In genomic region chr3:40494698-40495097, GRCh38 we compare ENCODE assay signal across 27 cellular contexts. TPM values are rescaled to one million over a fixed set of nuclear protein-coding genes. Genes with fewer than 3 reads are reported as not detected.
A peak's percentile ranks its signal among the peaks of the same experiment; 100 is the strongest.
DNase-seq lines count a peak whose midpoint lies in the region; ATAC-seq and TF ChIP-seq lines count a peak whose summit lies in the region.
"Had no signal": no experiment of that assay in that cellular context is flagged by ENCODE, and none has a peak within 500 bp of the region (broad histone marks: within the 10 kb centered on the region; RNA-seq: fewer than 3 reads in every experiment).

No MANE protein-coding gene starts in this region.

- H3K36me3 ChIP-seq in neural progenitor cell = no peaks in the 10 kb centered on the region
- H3K36me3 ChIP-seq in CD8-positive, alpha-beta T cell (ENCODE audit: insufficient read depth, low read length) = no peaks in the 10 kb centered on the region
- H3K36me3 ChIP-seq: HAP-1 had no signal

- ATAC-seq in WTC11 = no peak
- ATAC-seq in activated CD8-positive, alpha-beta memory T cell treated with anti-CD3 and anti-CD28 coated beads, Interleukin-2, amount 10 ng/mL, durations not matched to agents 7 days and 5 days = no peak
- ATAC-seq in Right ventricle myocardium inferior = no peak
- ATAC-seq in GM21723 (IDR thresholded peaks at IDR 0.05; ENCODE audit: unreplicated experiment) = no peak
- no peak for ATAC-seq in CD8-positive, alpha-beta T cell

- H3K4me3 ChIP-seq in neural progenitor cell = no peak overlapping the region
- no peak overlapping the region for H3K4me3 ChIP-seq in CD8-positive, alpha-beta T cell (ENCODE audit: low read depth, low read length)
- H3K4me3 ChIP-seq: HAP-1 had no signal

- CTCF ChIA-PET in WTC11 (lab: Charles Lee) = interaction anchor here (0.7 to 3.8 kb wide), 2 partner anchors 11 to 166 kb away, joined by 3 to 22 read pairs; partner anchors contain the start of gene ZNF620
- CTCF ChIA-PET in activated CD8-positive, alpha-beta memory T cell treated with anti-CD3 and anti-CD28 coated beads, Interleukin-2, amount 10 ng/mL, durations not matched to agents 7 days and 5 days (lab: Charles Lee) = interaction anchor here (2.6 kb wide), 1 partner anchor 11 kb away, joined by 8 read pairs; the partner anchor contains the start of gene ZNF620
- CTCF ChIA-PET in CD8-positive, alpha-beta T cell (lab: Charles Lee) = no interaction called here

- H3K27ac Mint-ChIP-seq in WTC11 (no peak overlapping the region), neural progenitor cell (no peak overlapping the region)
- H3K27ac Mint-ChIP-seq in activated CD8-positive, alpha-beta memory T cell treated with anti-CD3 and anti-CD28 coated beads, Interleukin-2, amount 10 ng/mL, durations not matched to agents 7 days and 5 days = no peak overlapping the region
- H3K27ac Mint-ChIP-seq in CD8-positive, alpha-beta T cell = no peak overlapping the region
- H3K27ac Mint-ChIP-seq: B cell, HFFc6 had no signal

- no peaks in the 10 kb centered on the region for H3K27me3 ChIP-seq in neural progenitor cell
- H3K27me3 ChIP-seq in CD8-positive, alpha-beta T cell (ENCODE audit: insufficient read depth, low read length) = no peaks in the 10 kb centered on the region

- no peaks in the 10 kb centered on the region for H3K4me1 ChIP-seq in neural progenitor cell
- no peaks in the 10 kb centered on the region for H3K4me1 ChIP-seq in CD8-positive, alpha-beta T cell (ENCODE audit: insufficient read depth, low read length)
- H3K4me1 ChIP-seq: HAP-1 had no signal

- H4K20me1 ChIP-seq in neural progenitor cell (ENCODE audit: low read depth) = no peaks in the 10 kb centered on the region

- POLR2A ChIA-PET in WTC11 (lab: Charles Lee) = no interaction called here
- POLR2A ChIA-PET in CD8-positive, alpha-beta T cell (lab: Charles Lee) = no interaction called here

- H3K4me3 Mint-ChIP-seq in WTC11 (no peak overlapping the region), neural progenitor cell (no peak overlapping the region)
- no peak overlapping the region for H3K4me3 Mint-ChIP-seq in activated CD8-positive, alpha-beta memory T cell treated with anti-CD3 and anti-CD28 coated beads, Interleukin-2, amount 10 ng/mL, durations not matched to agents 7 days and 5 days
- H3K4me3 Mint-ChIP-seq in CD8-positive, alpha-beta T cell = no peak overlapping the region
- H3K4me3 Mint-ChIP-seq: B cell; CD8-positive, alpha-beta memory T cell; HFFc6 had no signal

- no peak overlapping the region for H3K27ac ChIP-seq in neural progenitor cell
- H3K27ac ChIP-seq in CD8-positive, alpha-beta T cell (ENCODE audit: low read depth, low read length) = no peak overlapping the region
- H3K27ac ChIP-seq: C4-2B had no signal

- no peak overlapping the region for H2AFZ ChIP-seq in neural progenitor cell (replicated peaks)

- H3K79me2 ChIP-seq in neural progenitor cell (ENCODE audit: low read depth) = no peaks in the 10 kb centered on the region

- 0 out of 2 replicates have a peak, but pooled peaks cover 4% of the 10 kb centered on the region for H3K36me3 Mint-ChIP-seq in WTC11
- peaks cover 7% of the 10 kb centered on the region for H3K36me3 Mint-ChIP-seq in neural progenitor cell
- peaks cover 10% of the 10 kb centered on the region for H3K36me3 Mint-ChIP-seq in activated CD8-positive, alpha-beta memory T cell treated with anti-CD3 and anti-CD28 coated beads, Interleukin-2, amount 10 ng/mL, durations not matched to agents 7 days and 5 days
- H3K36me3 Mint-ChIP-seq in CD8-positive, alpha-beta T cell = peaks cover 12% of the 10 kb centered on the region

- intact Hi-C loops in Right ventricle myocardium inferior (cut with DNase I) = no loop called here
- intact Hi-C loops in CD8-positive, alpha-beta T cell (cut with DNase I, micrococcal nuclease) = no loop called here

- TF ChIP-seq CTCF in WTC11 (IDR thresholded peaks at IDR 0.05) (no peak), neural progenitor cell (IDR thresholded peaks at IDR 0.05) (no peak)
- TF ChIP-seq CTCF in CD8-positive, alpha-beta T cell (IDR thresholded peaks at IDR 0.05) = no peak

- H3K4me1 Mint-ChIP-seq in WTC11 (peaks cover 5% of the 10 kb centered on the region), neural progenitor cell (no peaks in the 10 kb centered on the region)
- H3K4me1 Mint-ChIP-seq in activated CD8-positive, alpha-beta memory T cell treated with anti-CD3 and anti-CD28 coated beads, Interleukin-2, amount 10 ng/mL, durations not matched to agents 7 days and 5 days = no peaks in the 10 kb centered on the region
- no peaks in the 10 kb centered on the region for H3K4me1 Mint-ChIP-seq in CD8-positive, alpha-beta T cell (ENCODE audit: low read depth)
- H3K4me1 Mint-ChIP-seq: B cell; CD8-positive, alpha-beta memory T cell had no signal

- H3K9me3 Mint-ChIP-seq in WTC11 (no peaks in the 10 kb centered on the region), neural progenitor cell (peaks cover 2% of the 10 kb centered on the region)
- H3K9me3 Mint-ChIP-seq in activated CD8-positive, alpha-beta memory T cell treated with anti-CD3 and anti-CD28 coated beads, Interleukin-2, amount 10 ng/mL, durations not matched to agents 7 days and 5 days (ENCODE audit: low read depth) = no peaks in the 10 kb centered on the region
- H3K9me3 Mint-ChIP-seq in CD8-positive, alpha-beta T cell = no peaks in the 10 kb centered on the region
- H3K9me3 Mint-ChIP-seq: HFFc6 had no signal

- no peaks in the 10 kb centered on the region for H3K9me3 ChIP-seq in neural progenitor cell (ENCODE audit: low read depth)
- H3K9me3 ChIP-seq in CD8-positive, alpha-beta T cell (ENCODE audit: low read length) = no peaks in the 10 kb centered on the region

- no peak for DNase-seq in WTC11 (ENCODE audit: low spot score)
- peak; percentile 40 for DNase-seq in fibroblast of gingiva (ENCODE audit: low read depth)
- DNase-seq in neural progenitor cell (ENCODE audit: low spot score) = no peak
- no peak for DNase-seq in activated CD8-positive, alpha-beta memory T cell treated with anti-CD3 and anti-CD28 coated beads, Interleukin-2, amount 10 ng/mL, durations not matched to agents 7 days and 5 days
- DNase-seq in Right ventricle myocardium inferior (ENCODE audit: missing footprints) = no peak
- no peak for DNase-seq in CD8-positive, alpha-beta T cell
- DNase-seq: CD8-positive, alpha-beta memory T cell; DMS 273 treated with DMSO at 0.1 percent for 48 hours; DMS79; EL; GDM1; HFFc6; KBM-7; MV-4-11; NCI-H1105; NCI-H146; NCI-H2029; NCI-H446; NCI-H524 treated with DMSO at 0.1 percent for 48 hours; NCI-H774; NK-92 treated with Interleukin-12 subunit alpha and Interleukin-12 subunit beta, amount 100 ng/mL, for 24 hours; RPMI8226; SHP77 had no signal

- H3K4me2 ChIP-seq in neural progenitor cell = no peak overlapping the region

- H3F3A ChIP-seq in neural progenitor cell (ENCODE audit: low read depth) = no peaks in the 10 kb centered on the region

- H3K27me3 Mint-ChIP-seq in WTC11 (ENCODE audit: low read depth) (no peaks in the 10 kb centered on the region), neural progenitor cell (ENCODE audit: insufficient read depth, low read depth) (no peaks in the 10 kb centered on the region)
- H3K27me3 Mint-ChIP-seq in activated CD8-positive, alpha-beta memory T cell treated with anti-CD3 and anti-CD28 coated beads, Interleukin-2, amount 10 ng/mL, durations not matched to agents 7 days and 5 days = no peaks in the 10 kb centered on the region
- no peaks in the 10 kb centered on the region for H3K27me3 Mint-ChIP-seq in CD8-positive, alpha-beta T cell (ENCODE audit: low read depth)
- H3K27me3 Mint-ChIP-seq: B cell; CD8-positive, alpha-beta memory T cell had no signal

- H3K9ac ChIP-seq in neural progenitor cell = peak overlapping the region; percentile 9

TF ChIP-seq in WTC11, 78 proteins besides CTCF, POLR2A, EP300 and RAD21 (continues in another document):
- TF ChIP-seq USF2 (CRISPR knock-in tag; IDR thresholded peaks at IDR 0.05) = peak; percentile 27; the same call in 1 of the 2 replicates
- no peak for TF ChIP-seq JUN (CRISPR knock-in tag; IDR thresholded peaks at IDR 0.05)
- TF ChIP-seq ZNF232 (CRISPR knock-in tag; IDR thresholded peaks at IDR 0.05) = no peak

RNA-seq across cellular contexts. Expression of gene ZNF620, which starts 11.1 kb away (rescaled TPM):
- total RNA-seq in WTC11 (2021) = 15.6 to 19.8 TPM (median 17.2 TPM) in 3 replicates
- total RNA-seq in neural progenitor cell (ENCODE audit: low replicate concordance) = 23.6 and 26.9 TPM in 2 replicates
- total RNA-seq in activated CD8-positive, alpha-beta memory T cell treated with anti-CD3 and anti-CD28 coated beads, Interleukin-2, amount 10 ng/mL, durations not matched to agents 7 days and 5 days = 1 to 10 TPM; 5.7 to 8.3 TPM
- total RNA-seq in Right ventricle myocardium inferior = 1.6 TPM
- total RNA-seq in CD8-positive, alpha-beta T cell = 1 to 10 TPM in 1 of 2 experiments, under 1 TPM in 1; 0.84 to 1.9 TPM

RNA-seq across cellular contexts. Expression of gene ZNF619, which starts 17.8 kb away (rescaled TPM):
- total RNA-seq in WTC11 (2021) (7.2 to 11.2 TPM (median 9.7 TPM) in 3 replicates), neural progenitor cell (ENCODE audit: low replicate concordance) (7.6 and 11.4 TPM in 2 replicates), Right ventricle myocardium inferior (3.9 TPM)
- total RNA-seq in activated CD8-positive, alpha-beta memory T cell treated with anti-CD3 and anti-CD28 coated beads, Interleukin-2, amount 10 ng/mL, durations not matched to agents 7 days and 5 days = 10 to 100 TPM; 10.1 to 11.0 TPM
- total RNA-seq in CD8-positive, alpha-beta T cell = 1 to 10 TPM; 2.2 to 4.1 TPM

RNA-seq across cellular contexts. Expression of gene ZNF621, which starts 30.1 kb away (rescaled TPM):
- total RNA-seq in WTC11 (2021) (17.7 to 20.5 TPM (median 20.0 TPM) in 3 replicates), neural progenitor cell (ENCODE audit: low replicate concordance) (14.3 and 24.8 TPM in 2 replicates), Right ventricle myocardium inferior (10.5 TPM)
- total RNA-seq in activated CD8-positive, alpha-beta memory T cell treated with anti-CD3 and anti-CD28 coated beads, Interleukin-2, amount 10 ng/mL, durations not matched to agents 7 days and 5 days = 10 to 100 TPM; 23.1 to 25.3 TPM
- 1 to 10 TPM; 7.1 to 9.7 TPM for total RNA-seq in CD8-positive, alpha-beta T cell

RNA-seq across cellular contexts. Expression of gene RPL14, which starts 37.6 kb away (rescaled TPM):
- total RNA-seq in WTC11 (2021) (2,759 to 2,816 TPM (median 2,760 TPM) in 3 replicates), neural progenitor cell (ENCODE audit: low replicate concordance) (467 and 948 TPM in 2 replicates), Right ventricle myocardium inferior (1,077 TPM)
- total RNA-seq in activated CD8-positive, alpha-beta memory T cell treated with anti-CD3 and anti-CD28 coated beads, Interleukin-2, amount 10 ng/mL, durations not matched to agents 7 days and 5 days = 1,000 to 10,000 TPM; 1,755 to 2,066 TPM
- total RNA-seq in CD8-positive, alpha-beta T cell = 1,000 to 10,000 TPM; 2,937 to 3,143 TPM
